In genomic region chr1:27687906-27688305, GRCh38 we compare ENCODE assay signal across 1 cellular context.
TF ChIP-seq lines count a peak whose summit lies in the region.

No MANE protein-coding gene starts in this region.

TF ChIP-seq in H1, 55 proteins besides CTCF, POLR2A, EP300 and RAD21:
- TF ChIP-seq SAP30 (IDR thresholded peaks at IDR 0.05; ENCODE audit: insufficient read depth, insufficient replicate concordance, low read length) (no peak), E2F6 (IDR thresholded peaks at IDR 0.05) (no peak), TAF1 (IDR thresholded peaks at IDR 0.05; ENCODE audit: low read depth, low read length) (no peak)
TF ChIP-seq in H1: peak in this region for 0.
